ENCODE assay signal across 25 cellular contexts in the genomic region with DNA sequence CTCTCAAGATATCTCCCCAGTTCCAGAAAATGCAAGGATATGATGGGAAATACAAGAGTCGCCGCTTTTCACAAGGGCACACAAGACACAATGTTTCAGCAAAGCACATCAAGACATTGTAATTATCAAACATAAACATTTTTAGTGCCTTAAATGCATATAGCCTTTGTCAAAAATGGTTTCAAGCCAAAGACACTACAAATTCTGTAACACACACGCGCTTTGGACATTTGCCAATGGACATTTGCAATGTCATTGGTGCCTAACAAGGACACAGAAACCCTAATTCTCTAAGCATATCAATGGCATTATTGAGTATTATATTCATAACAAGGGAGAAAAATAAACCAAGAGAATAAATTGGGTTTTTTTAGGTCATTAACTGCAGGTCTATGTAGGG. TPM values are rescaled to one million over a fixed set of nuclear protein-coding genes. Genes with fewer than 3 reads are reported as not detected.
"Had no signal": no experiment of that assay in that cellular context is flagged by ENCODE, and none has a peak within 500 bp of the region (broad histone marks: within the 10 kb centered on the region; RNA-seq: fewer than 3 reads in every experiment).

No MANE protein-coding gene starts in this region.

- H3K9ac ChIP-seq: KMS-11 had no signal

- ATAC-seq: Panc1, PC-3, SK-N-SH treated with all-trans-retinoic acid at 6 μM for 48 hours, T-helper 17 cell had no signal

- H3K9me3 ChIP-seq: SJCRH30 had no signal

- DNase-seq: IMR-90, Kasumi-1, MM.1S, NCI-H1092 treated with DMSO at 0.1 percent for 48 hours, NCI-H1436, NCI-H187, NCI-H2029, NCI-H2081 treated with DMSO at 0.1 percent for 48 hours, NCI-H2171, NCI-H226, NCI-H446, NCI-H510A, NCI-H524 treated with DMSO at 0.1 percent for 48 hours, NCI-H82, PC-3, SHP77 treated with DMSO at 0.1 percent for 48 hours, SJCRH30, T-helper 1 cell, T-helper 17 cell had no signal

- H3K4me2 ChIP-seq: KMS-11 had no signal

- H3K4me3 ChIP-seq: SJCRH30 had no signal

- H3K4me1 Mint-ChIP-seq: T-helper 17 cell had no signal

- H3K27ac Mint-ChIP-seq: T-helper 17 cell had no signal

- H3K27ac ChIP-seq: KMS-11, RWPE1, SJCRH30 had no signal

- H3K4me1 ChIP-seq: SJCRH30 had no signal

- H3K36me3 ChIP-seq: SJCRH30 had no signal

- H3K4me3 Mint-ChIP-seq: T-helper 17 cell had no signal

RNA-seq across cellular contexts. Expression of a gene that starts 16.1 kb away (rescaled TPM):
- total RNA-seq: IMR-90 had no signal
- polyA plus RNA-seq: IMR-90 had no signal

RNA-seq across cellular contexts. Expression of a gene that starts 38.6 kb away (rescaled TPM):
- total RNA-seq: HT-29, IMR-90, M059J, PC-3, SJCRH30, T-helper 17 cell had no signal
- polyA plus RNA-seq: IMR-90 had no signal
